In genomic region chr11:79492008-79492407, GRCh38 we compare ENCODE assay signal across 17 cellular contexts. TPM values are rescaled to one million over a fixed set of nuclear protein-coding genes. Genes with fewer than 3 reads are reported as not detected.
DNase-seq lines count a peak whose midpoint lies in the region; ATAC-seq and TF ChIP-seq lines count a peak whose summit lies in the region.
"Had no signal": no experiment of that assay in that cellular context is flagged by ENCODE, and none has a peak within 500 bp of the region (broad histone marks: within the 10 kb centered on the region; RNA-seq: fewer than 3 reads in every experiment).

No MANE protein-coding gene starts in this region.

- H3K27ac ChIP-seq in left ventricle myocardium inferior (replicated peaks), result no peak overlapping the region
- H3K27ac ChIP-seq in neural progenitor cell, result no peak overlapping the region
- H3K27ac ChIP-seq: 22Rv1; A549; BLaER1 treated with 17β-estradiol and CSF1 and Interleukin-3, amounts not matched to agents 10 nM and 100 nM; C4-2B had no signal

- no peaks in the 10 kb centered on the region for H3K79me2 ChIP-seq in neural progenitor cell (ENCODE audit: low read depth)

- CTCF ChIA-PET in activated CD4-positive, alpha-beta T cell treated with anti-CD3 and anti-CD28 coated beads, Interleukin-2, amount 10 ng/mL, durations not matched to agents 7 days and 5 days (lab: Charles Lee), result no interaction called here

- no peak overlapping the region for H3K4me3 Mint-ChIP-seq in neural progenitor cell
- H3K4me3 Mint-ChIP-seq in activated CD4-positive, alpha-beta T cell treated with anti-CD3 and anti-CD28 coated beads, Interleukin-2, amount 10 ng/mL, durations not matched to agents 7 days and 5 days, result no peak overlapping the region
- H3K4me3 Mint-ChIP-seq: B cell; CD4-positive, alpha-beta T cell; CD8-positive, alpha-beta T cell had no signal

- H3K27me3 ChIP-seq in left ventricle myocardium inferior (ENCODE audit: low read depth) (peaks cover 4% of the 10 kb centered on the region), neural progenitor cell (peaks cover 13% of the 10 kb centered on the region)
- H3K27me3 ChIP-seq: BLaER1 treated with 17β-estradiol and CSF1 and Interleukin-3, amounts not matched to agents 10 nM and 100 nM had no signal

- intact Hi-C loops in Right ventricle myocardium superior (cut with DNase I) (loop anchor here (10.0 kb wide), 1 partner anchor 847 kb away; no protein-coding TSS in a partner anchor), left ventricle myocardium inferior (cut with micrococcal nuclease) (loop anchor here (5.0 kb wide), 1 partner anchor 850 kb away; no protein-coding TSS in a partner anchor)

- H3K9me3 ChIP-seq in left ventricle myocardium inferior (replicated peaks), result peaks cover 2% of the 10 kb centered on the region
- no peaks in the 10 kb centered on the region for H3K9me3 ChIP-seq in neural progenitor cell (ENCODE audit: low read depth)
- H3K9me3 ChIP-seq: A549, Caco-2 had no signal

- no peaks in the 10 kb centered on the region for H3K36me3 Mint-ChIP-seq in neural progenitor cell
- H3K36me3 Mint-ChIP-seq in activated CD4-positive, alpha-beta T cell treated with anti-CD3 and anti-CD28 coated beads, Interleukin-2, amount 10 ng/mL, durations not matched to agents 7 days and 5 days (ENCODE audit: low read depth), result no peaks in the 10 kb centered on the region
- H3K36me3 Mint-ChIP-seq: CD8-positive, alpha-beta T cell had no signal

- H3F3A ChIP-seq in neural progenitor cell (ENCODE audit: low read depth), result peaks cover 9% of the 10 kb centered on the region

- ATAC-seq in Right ventricle myocardium superior (ENCODE audit: poor library complexity), result peak; percentile 34
- peak; percentile 72 for ATAC-seq in left lobe of liver
- ATAC-seq: A549; CD8-positive, alpha-beta T cell had no signal

- H3K4me1 ChIP-seq in left ventricle myocardium inferior, result no peaks in the 10 kb centered on the region
- H3K4me1 ChIP-seq in neural progenitor cell, result peaks cover 12% of the 10 kb centered on the region
- H3K4me1 ChIP-seq: A549, Caco-2 had no signal

- H4K20me1 ChIP-seq in neural progenitor cell (ENCODE audit: low read depth), result no peaks in the 10 kb centered on the region
- H4K20me1 ChIP-seq: BLaER1 treated with 17β-estradiol and CSF1 and Interleukin-3, amounts not matched to agents 10 nM and 100 nM had no signal

- no peak overlapping the region for H3K27ac Mint-ChIP-seq in neural progenitor cell
- no peak overlapping the region for H3K27ac Mint-ChIP-seq in activated CD4-positive, alpha-beta T cell treated with anti-CD3 and anti-CD28 coated beads, Interleukin-2, amount 10 ng/mL, durations not matched to agents 7 days and 5 days
- H3K27ac Mint-ChIP-seq: B cell; CD4-positive, alpha-beta T cell; CD8-positive, alpha-beta T cell had no signal

- H3K4me3 ChIP-seq in left ventricle myocardium inferior (no peak overlapping the region), neural progenitor cell (no peak overlapping the region)
- H3K4me3 ChIP-seq: A549; BLaER1 treated with 17β-estradiol and CSF1 and Interleukin-3, amounts not matched to agents 10 nM and 100 nM had no signal

- peaks cover 4% of the 10 kb centered on the region for H3K9me3 Mint-ChIP-seq in neural progenitor cell
- H3K9me3 Mint-ChIP-seq in activated CD4-positive, alpha-beta T cell treated with anti-CD3 and anti-CD28 coated beads, Interleukin-2, amount 10 ng/mL, durations not matched to agents 7 days and 5 days, result no peaks in the 10 kb centered on the region
- H3K9me3 Mint-ChIP-seq: CD4-positive, alpha-beta T cell; CD8-positive, alpha-beta T cell had no signal

- no peak overlapping the region for H2AFZ ChIP-seq in neural progenitor cell (replicated peaks)

- no peak for DNase-seq in Right ventricle myocardium superior
- no peak for DNase-seq in left ventricle myocardium inferior
- peak; percentile 52 for DNase-seq in left lobe of liver (ENCODE audit: low spot score)
- peak; percentile 39 for DNase-seq in neural progenitor cell (ENCODE audit: low spot score)
- DNase-seq in activated CD4-positive, alpha-beta T cell treated with anti-CD3 and anti-CD28 coated beads, Interleukin-2, amount 10 ng/mL, durations not matched to agents 7 days and 5 days, result no peak
- DNase-seq: AML-193; Caco-2; Calu3; CD4-positive, alpha-beta T cell; CD8-positive, alpha-beta T cell; DMS79 treated with DMSO at 0.1 percent for 48 hours; GF-D8 had no signal

- TF ChIP-seq CTCF in left ventricle myocardium inferior (IDR thresholded peaks at IDR 0.05; ENCODE audit: borderline replicate concordance) (no peak), neural progenitor cell (IDR thresholded peaks at IDR 0.05) (no peak)

- H3K36me3 ChIP-seq in left ventricle myocardium inferior (no peaks in the 10 kb centered on the region), neural progenitor cell (no peaks in the 10 kb centered on the region)
- H3K36me3 ChIP-seq: BLaER1 treated with 17β-estradiol and CSF1 and Interleukin-3, amounts not matched to agents 10 nM and 100 nM had no signal

- no peak overlapping the region for H3K9ac ChIP-seq in neural progenitor cell
- H3K9ac ChIP-seq: BLaER1 treated with 17β-estradiol and CSF1 and Interleukin-3, amounts not matched to agents 10 nM and 100 nM had no signal

- peaks cover 3% of the 10 kb centered on the region for H3K27me3 Mint-ChIP-seq in neural progenitor cell (ENCODE audit: insufficient read depth, low read depth)
- H3K27me3 Mint-ChIP-seq in activated CD4-positive, alpha-beta T cell treated with anti-CD3 and anti-CD28 coated beads, Interleukin-2, amount 10 ng/mL, durations not matched to agents 7 days and 5 days, result peaks cover 1% of the 10 kb centered on the region

- POLR2A ChIA-PET in activated CD4-positive, alpha-beta T cell treated with anti-CD3 and anti-CD28 coated beads, Interleukin-2, amount 10 ng/mL, durations not matched to agents 7 days and 5 days (lab: Charles Lee), result no interaction called here

- peaks cover 25% of the 10 kb centered on the region for H3K4me1 Mint-ChIP-seq in neural progenitor cell
- no peaks in the 10 kb centered on the region for H3K4me1 Mint-ChIP-seq in activated CD4-positive, alpha-beta T cell treated with anti-CD3 and anti-CD28 coated beads, Interleukin-2, amount 10 ng/mL, durations not matched to agents 7 days and 5 days
- H3K4me1 Mint-ChIP-seq: B cell had no signal

- H3K4me2 ChIP-seq in neural progenitor cell, result peak overlapping the region; percentile 35
- H3K4me2 ChIP-seq: A549; BLaER1 treated with 17β-estradiol and CSF1 and Interleukin-3, amounts not matched to agents 10 nM and 100 nM had no signal

RNA-seq across cellular contexts. Expression of gene TENM4, which starts 51.2 kb away (rescaled TPM):
- 0.81 TPM for total RNA-seq in Right ventricle myocardium superior
- 0.63 TPM for total RNA-seq in left ventricle myocardium inferior
- 0.08 TPM for total RNA-seq in left lobe of liver
- total RNA-seq in neural progenitor cell (ENCODE audit: low replicate concordance), result 5.1 and 16.6 TPM in 2 replicates
- not detected for total RNA-seq in activated CD4-positive, alpha-beta T cell treated with anti-CD3 and anti-CD28 coated beads, Interleukin-2, amount 10 ng/mL, durations not matched to agents 7 days and 5 days
- total RNA-seq: Calu3; CD8-positive, alpha-beta T cell had no signal

Comparison
In these comparisons a context has a peak if more than half of its experiments do, and no peak if none do; other contexts are left out.
1. DNase-seq: peak in left lobe of liver (single experiment) and neural progenitor cell (single experiment); none in Right ventricle myocardium superior (single experiment), left ventricle myocardium inferior (single experiment) and activated CD4-positive, alpha-beta T cell treated with anti-CD3 and anti-CD28 coated beads, Interleukin-2, amount 10 ng/mL, durations not matched to agents 7 days and 5 days (single experiment).